1 cellular context compared by ENCODE assay signal in the genomic region with DNA sequence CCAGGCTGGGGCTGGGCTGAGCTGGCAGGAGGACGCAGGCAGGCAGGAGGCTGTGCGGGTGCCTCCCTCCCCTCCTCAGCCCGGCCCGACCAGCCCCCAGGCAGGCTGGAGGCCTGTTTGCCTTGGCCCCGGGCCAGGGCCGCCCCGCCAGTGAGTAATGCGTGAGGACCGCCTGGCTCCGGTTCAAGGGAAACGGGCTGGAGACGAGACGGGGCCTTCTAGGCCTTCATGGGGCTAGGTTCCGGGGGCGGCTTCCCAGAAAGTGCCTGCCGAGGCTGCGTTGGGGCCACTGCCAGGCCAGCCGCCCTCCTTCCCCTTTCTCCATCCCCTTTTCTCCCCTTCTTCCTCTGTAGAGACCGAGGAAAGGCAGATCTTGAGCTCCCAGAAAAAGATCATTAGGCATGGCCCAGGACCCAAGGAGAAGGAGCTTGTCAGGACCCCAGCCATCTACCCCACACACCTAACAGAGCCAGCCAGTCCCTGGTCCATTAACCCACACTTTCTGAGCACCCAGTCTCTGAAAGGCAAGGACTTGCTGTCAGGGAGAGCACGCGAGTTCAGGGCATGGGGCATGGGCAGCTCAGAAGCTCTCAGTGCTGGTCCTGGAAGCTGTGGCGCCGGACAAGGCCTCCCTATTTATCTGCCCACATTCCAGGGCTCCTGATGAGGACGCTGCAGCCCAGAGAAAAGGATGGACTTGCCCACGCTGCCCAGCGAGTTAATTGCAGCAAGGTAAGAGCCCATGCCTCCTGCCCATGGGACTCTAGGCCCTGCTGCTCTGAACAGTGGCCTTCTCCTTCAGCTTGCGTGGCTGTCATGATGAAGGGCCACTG.
TF ChIP-seq lines count a peak whose summit lies in the region.

No MANE protein-coding gene starts in this region.

TF ChIP-seq in HepG2, 621 proteins besides CTCF, POLR2A, EP300 and RAD21 (continued from another document and continues in another):
- TF ChIP-seq, protein P1, sequence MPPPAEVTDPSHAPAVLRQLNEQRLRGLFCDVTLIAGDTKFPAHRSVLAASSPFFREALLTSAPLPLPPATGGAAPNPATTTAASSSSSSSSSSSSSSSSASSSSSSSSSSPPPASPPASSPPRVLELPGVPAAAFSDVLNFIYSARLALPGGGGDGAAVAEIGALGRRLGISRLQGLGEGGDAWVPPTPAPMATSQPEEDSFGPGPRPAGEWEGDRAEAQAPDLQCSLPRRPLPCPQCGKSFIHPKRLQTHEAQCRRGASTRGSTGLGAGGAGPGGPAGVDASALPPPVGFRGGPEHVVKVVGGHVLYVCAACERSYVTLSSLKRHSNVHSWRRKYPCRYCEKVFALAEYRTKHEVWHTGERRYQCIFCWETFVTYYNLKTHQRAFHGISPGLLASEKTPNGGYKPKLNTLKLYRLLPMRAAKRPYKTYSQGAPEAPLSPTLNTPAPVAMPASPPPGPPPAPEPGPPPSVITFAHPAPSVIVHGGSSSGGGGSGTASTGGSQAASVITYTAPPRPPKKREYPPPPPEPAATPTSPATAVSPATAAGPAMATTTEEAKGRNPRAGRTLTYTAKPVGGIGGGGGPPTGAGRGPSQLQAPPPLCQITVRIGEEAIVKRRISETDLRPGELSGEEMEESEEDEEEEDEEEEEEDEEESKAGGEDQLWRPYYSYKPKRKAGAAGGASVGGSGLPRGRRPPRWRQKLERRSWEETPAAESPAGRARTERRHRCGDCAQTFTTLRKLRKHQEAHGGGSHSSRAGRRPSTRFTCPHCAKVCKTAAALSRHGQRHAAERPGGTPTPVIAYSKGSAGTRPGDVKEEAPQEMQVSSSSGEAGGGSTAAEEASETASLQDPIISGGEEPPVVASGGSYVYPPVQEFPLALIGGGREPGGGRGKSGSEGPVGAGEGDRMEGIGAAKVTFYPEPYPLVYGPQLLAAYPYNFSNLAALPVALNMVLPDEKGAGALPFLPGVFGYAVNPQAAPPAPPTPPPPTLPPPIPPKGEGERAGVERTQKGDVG (CRISPR knock-in tag; IDR thresholded peaks at IDR 0.05; ENCODE audit: borderline replicate concordance) = peak; percentile 72; the same call in 1 of the 2 replicates
- TF ChIP-seq KLF15 (CRISPR knock-in tag; IDR thresholded peaks at IDR 0.05; ENCODE audit: borderline replicate concordance) = peak; percentile 76; the same call in 1 of the 2 replicates
- TF ChIP-seq GZF1 (CRISPR knock-in tag; IDR thresholded peaks at IDR 0.05) = 0 out of 2 replicates have a peak, but pooled peaks have one; percentile 28
- TF ChIP-seq NFKB2 (CRISPR knock-in tag; IDR thresholded peaks at IDR 0.05; ENCODE audit: borderline replicate concordance) = peak; percentile 62; the same call in 1 of the 2 replicates
- TF ChIP-seq CEBPG (CRISPR knock-in tag; IDR thresholded peaks at IDR 0.05) = no peak
- TF ChIP-seq TARDBP (CRISPR knock-in tag; IDR thresholded peaks at IDR 0.05) = peak; percentile 84
- no peak for TF ChIP-seq ZNF558 (CRISPR knock-in tag; IDR thresholded peaks at IDR 0.05; ENCODE audit: borderline replicate concordance)
- TF ChIP-seq NFYB (CRISPR knock-in tag; IDR thresholded peaks at IDR 0.05) = no peak
- TF ChIP-seq, protein P2, sequence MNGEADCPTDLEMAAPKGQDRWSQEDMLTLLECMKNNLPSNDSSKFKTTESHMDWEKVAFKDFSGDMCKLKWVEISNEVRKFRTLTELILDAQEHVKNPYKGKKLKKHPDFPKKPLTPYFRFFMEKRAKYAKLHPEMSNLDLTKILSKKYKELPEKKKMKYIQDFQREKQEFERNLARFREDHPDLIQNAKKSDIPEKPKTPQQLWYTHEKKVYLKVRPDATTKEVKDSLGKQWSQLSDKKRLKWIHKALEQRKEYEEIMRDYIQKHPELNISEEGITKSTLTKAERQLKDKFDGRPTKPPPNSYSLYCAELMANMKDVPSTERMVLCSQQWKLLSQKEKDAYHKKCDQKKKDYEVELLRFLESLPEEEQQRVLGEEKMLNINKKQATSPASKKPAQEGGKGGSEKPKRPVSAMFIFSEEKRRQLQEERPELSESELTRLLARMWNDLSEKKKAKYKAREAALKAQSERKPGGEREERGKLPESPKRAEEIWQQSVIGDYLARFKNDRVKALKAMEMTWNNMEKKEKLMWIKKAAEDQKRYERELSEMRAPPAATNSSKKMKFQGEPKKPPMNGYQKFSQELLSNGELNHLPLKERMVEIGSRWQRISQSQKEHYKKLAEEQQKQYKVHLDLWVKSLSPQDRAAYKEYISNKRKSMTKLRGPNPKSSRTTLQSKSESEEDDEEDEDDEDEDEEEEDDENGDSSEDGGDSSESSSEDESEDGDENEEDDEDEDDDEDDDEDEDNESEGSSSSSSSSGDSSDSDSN (CRISPR knock-in tag; IDR thresholded peaks at IDR 0.05) = peak; percentile 93
- TF ChIP-seq, protein P3, sequence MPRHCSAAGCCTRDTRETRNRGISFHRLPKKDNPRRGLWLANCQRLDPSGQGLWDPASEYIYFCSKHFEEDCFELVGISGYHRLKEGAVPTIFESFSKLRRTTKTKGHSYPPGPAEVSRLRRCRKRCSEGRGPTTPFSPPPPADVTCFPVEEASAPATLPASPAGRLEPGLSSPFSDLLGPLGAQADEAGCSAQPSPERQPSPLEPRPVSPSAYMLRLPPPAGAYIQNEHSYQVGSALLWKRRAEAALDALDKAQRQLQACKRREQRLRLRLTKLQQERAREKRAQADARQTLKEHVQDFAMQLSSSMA (CRISPR knock-in tag; IDR thresholded peaks at IDR 0.05) = no peak
- peak; percentile 78; the same call in 1 of the 2 replicates for TF ChIP-seq ZKSCAN8 (CRISPR knock-in tag; IDR thresholded peaks at IDR 0.05; ENCODE audit: borderline replicate concordance)
- peak; percentile 94 for TF ChIP-seq NFIC (IDR thresholded peaks at IDR 0.05; ENCODE audit: low read length)
- peak; percentile 76; the same call in 1 of the 2 replicates for TF ChIP-seq ARID2 (CRISPR knock-in tag; IDR thresholded peaks at IDR 0.05; ENCODE audit: borderline replicate concordance)
- peak; percentile 48; the same call in 1 of the 2 replicates for TF ChIP-seq REPIN1 (CRISPR knock-in tag; IDR thresholded peaks at IDR 0.05; ENCODE audit: borderline replicate concordance, low read depth)
- no peak for TF ChIP-seq NFRKB (IDR thresholded peaks at IDR 0.05)
- peak; percentile 98 for TF ChIP-seq FOXA3 (CRISPR knock-in tag; IDR thresholded peaks at IDR 0.05)
- peak; percentile 75; the same call in 1 of the 2 replicates for TF ChIP-seq LCORL (IDR thresholded peaks at IDR 0.05)
- peak; percentile 98 for TF ChIP-seq LCORL (CRISPR knock-in tag; IDR thresholded peaks at IDR 0.05)
- peak; percentile 52; the same call in 1 of the 2 replicates for TF ChIP-seq RFXAP (CRISPR knock-in tag; IDR thresholded peaks at IDR 0.05; ENCODE audit: borderline replicate concordance)
- no peak for TF ChIP-seq ZFP36 (IDR thresholded peaks at IDR 0.05; ENCODE audit: borderline replicate concordance, low read depth, low read length, partially characterized antibody)
- peak; percentile 75; the same call in 1 of the 2 replicates for TF ChIP-seq YEATS2 (CRISPR knock-in tag; IDR thresholded peaks at IDR 0.05; ENCODE audit: borderline replicate concordance)
- no peak for TF ChIP-seq FOXK2 (IDR thresholded peaks at IDR 0.05)
- peak; percentile 88 for TF ChIP-seq ZMYM3 (CRISPR knock-in tag; IDR thresholded peaks at IDR 0.05)
- TF ChIP-seq ZFY (CRISPR knock-in tag; IDR thresholded peaks at IDR 0.05) = peak; percentile 94
- TF ChIP-seq, protein P4, sequence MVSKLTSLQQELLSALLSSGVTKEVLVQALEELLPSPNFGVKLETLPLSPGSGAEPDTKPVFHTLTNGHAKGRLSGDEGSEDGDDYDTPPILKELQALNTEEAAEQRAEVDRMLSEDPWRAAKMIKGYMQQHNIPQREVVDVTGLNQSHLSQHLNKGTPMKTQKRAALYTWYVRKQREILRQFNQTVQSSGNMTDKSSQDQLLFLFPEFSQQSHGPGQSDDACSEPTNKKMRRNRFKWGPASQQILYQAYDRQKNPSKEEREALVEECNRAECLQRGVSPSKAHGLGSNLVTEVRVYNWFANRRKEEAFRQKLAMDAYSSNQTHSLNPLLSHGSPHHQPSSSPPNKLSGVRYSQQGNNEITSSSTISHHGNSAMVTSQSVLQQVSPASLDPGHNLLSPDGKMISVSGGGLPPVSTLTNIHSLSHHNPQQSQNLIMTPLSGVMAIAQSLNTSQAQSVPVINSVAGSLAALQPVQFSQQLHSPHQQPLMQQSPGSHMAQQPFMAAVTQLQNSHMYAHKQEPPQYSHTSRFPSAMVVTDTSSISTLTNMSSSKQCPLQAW (CRISPR knock-in tag; IDR thresholded peaks at IDR 0.05) = peak; percentile 95
- no peak; the same call in 1 of the 2 replicates for TF ChIP-seq FOXC1 (CRISPR knock-in tag; IDR thresholded peaks at IDR 0.05; ENCODE audit: borderline replicate concordance)
- peak; percentile 55; the same call in 1 of the 2 replicates for TF ChIP-seq YEATS4 (CRISPR knock-in tag; IDR thresholded peaks at IDR 0.05; ENCODE audit: borderline replicate concordance)
- no peak for TF ChIP-seq ISX (CRISPR knock-in tag; conservative IDR thresholded peaks at IDR 0.05)
- TF ChIP-seq ZNF431 (CRISPR knock-in tag; IDR thresholded peaks at IDR 0.05; ENCODE audit: borderline replicate concordance, low read depth) = 0 out of 2 replicates have a peak, but pooled peaks have one; percentile 18
- TF ChIP-seq, protein P5, sequence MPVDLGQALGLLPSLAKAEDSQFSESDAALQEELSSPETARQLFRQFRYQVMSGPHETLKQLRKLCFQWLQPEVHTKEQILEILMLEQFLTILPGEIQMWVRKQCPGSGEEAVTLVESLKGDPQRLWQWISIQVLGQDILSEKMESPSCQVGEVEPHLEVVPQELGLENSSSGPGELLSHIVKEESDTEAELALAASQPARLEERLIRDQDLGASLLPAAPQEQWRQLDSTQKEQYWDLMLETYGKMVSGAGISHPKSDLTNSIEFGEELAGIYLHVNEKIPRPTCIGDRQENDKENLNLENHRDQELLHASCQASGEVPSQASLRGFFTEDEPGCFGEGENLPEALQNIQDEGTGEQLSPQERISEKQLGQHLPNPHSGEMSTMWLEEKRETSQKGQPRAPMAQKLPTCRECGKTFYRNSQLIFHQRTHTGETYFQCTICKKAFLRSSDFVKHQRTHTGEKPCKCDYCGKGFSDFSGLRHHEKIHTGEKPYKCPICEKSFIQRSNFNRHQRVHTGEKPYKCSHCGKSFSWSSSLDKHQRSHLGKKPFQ (CRISPR knock-in tag; IDR thresholded peaks at IDR 0.05; ENCODE audit: insufficient replicate concordance) = no peak
- TF ChIP-seq ZNF841 (CRISPR knock-in tag; IDR thresholded peaks at IDR 0.05; ENCODE audit: borderline replicate concordance) = no peak
- TF ChIP-seq, protein P6, sequence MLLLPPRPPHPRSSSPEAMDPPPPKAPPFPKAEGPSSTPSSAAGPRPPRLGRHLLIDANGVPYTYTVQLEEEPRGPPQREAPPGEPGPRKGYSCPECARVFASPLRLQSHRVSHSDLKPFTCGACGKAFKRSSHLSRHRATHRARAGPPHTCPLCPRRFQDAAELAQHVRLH (CRISPR knock-in tag; IDR thresholded peaks at IDR 0.05; ENCODE audit: borderline replicate concordance, low read depth) = peak; percentile 79; the same call in 1 of the 2 replicates
- TF ChIP-seq, protein P7, sequence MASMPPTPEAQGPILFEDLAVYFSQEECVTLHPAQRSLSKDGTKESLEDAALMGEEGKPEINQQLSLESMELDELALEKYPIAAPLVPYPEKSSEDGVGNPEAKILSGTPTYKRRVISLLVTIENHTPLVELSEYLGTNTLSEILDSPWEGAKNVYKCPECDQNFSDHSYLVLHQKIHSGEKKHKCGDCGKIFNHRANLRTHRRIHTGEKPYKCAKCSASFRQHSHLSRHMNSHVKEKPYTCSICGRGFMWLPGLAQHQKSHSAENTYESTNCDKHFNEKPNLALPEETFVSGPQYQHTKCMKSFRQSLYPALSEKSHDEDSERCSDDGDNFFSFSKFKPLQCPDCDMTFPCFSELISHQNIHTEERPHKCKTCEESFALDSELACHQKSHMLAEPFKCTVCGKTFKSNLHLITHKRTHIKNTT (CRISPR knock-in tag; IDR thresholded peaks at IDR 0.05) = no peak
- TF ChIP-seq ZFP41 (CRISPR knock-in tag; IDR thresholded peaks at IDR 0.05; ENCODE audit: borderline replicate concordance) = peak; percentile 79; the same call in 1 of the 2 replicates
- TF ChIP-seq, protein P8, sequence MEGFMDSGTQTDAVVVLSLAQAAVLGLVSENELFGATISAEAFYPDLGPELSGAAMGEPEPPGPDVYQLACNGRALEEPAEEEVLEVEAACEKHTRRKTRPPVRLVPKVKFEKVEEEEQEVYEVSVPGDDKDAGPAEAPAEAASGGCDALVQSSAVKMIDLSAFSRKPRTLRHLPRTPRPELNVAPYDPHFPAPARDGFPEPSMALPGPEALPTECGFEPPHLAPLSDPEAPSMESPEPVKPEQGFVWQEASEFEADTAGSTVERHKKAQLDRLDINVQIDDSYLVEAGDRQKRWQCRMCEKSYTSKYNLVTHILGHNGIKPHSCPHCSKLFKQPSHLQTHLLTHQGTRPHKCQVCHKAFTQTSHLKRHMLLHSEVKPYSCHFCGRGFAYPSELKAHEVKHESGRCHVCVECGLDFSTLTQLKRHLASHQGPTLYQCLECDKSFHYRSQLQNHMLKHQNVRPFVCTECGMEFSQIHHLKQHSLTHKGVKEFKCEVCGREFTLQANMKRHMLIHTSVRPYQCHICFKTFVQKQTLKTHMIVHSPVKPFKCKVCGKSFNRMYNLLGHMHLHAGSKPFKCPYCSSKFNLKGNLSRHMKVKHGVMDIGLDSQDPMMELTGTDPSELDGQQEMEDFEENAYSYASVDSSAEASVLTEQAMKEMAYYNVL (CRISPR knock-in tag; IDR thresholded peaks at IDR 0.05; ENCODE audit: borderline replicate concordance) = peak; percentile 88
- peak; percentile 56; the same call in 1 of the 2 replicates for TF ChIP-seq ZNF225 (CRISPR knock-in tag; IDR thresholded peaks at IDR 0.05)
- TF ChIP-seq, protein P9, sequence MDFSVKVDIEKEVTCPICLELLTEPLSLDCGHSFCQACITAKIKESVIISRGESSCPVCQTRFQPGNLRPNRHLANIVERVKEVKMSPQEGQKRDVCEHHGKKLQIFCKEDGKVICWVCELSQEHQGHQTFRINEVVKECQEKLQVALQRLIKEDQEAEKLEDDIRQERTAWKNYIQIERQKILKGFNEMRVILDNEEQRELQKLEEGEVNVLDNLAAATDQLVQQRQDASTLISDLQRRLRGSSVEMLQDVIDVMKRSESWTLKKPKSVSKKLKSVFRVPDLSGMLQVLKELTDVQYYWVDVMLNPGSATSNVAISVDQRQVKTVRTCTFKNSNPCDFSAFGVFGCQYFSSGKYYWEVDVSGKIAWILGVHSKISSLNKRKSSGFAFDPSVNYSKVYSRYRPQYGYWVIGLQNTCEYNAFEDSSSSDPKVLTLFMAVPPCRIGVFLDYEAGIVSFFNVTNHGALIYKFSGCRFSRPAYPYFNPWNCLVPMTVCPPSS (IDR thresholded peaks at IDR 0.05) = no peak
- peak; percentile 72; the same call in 1 of the 2 replicates for TF ChIP-seq ZNF12 (CRISPR knock-in tag; IDR thresholded peaks at IDR 0.05)
- TF ChIP-seq, protein P10, sequence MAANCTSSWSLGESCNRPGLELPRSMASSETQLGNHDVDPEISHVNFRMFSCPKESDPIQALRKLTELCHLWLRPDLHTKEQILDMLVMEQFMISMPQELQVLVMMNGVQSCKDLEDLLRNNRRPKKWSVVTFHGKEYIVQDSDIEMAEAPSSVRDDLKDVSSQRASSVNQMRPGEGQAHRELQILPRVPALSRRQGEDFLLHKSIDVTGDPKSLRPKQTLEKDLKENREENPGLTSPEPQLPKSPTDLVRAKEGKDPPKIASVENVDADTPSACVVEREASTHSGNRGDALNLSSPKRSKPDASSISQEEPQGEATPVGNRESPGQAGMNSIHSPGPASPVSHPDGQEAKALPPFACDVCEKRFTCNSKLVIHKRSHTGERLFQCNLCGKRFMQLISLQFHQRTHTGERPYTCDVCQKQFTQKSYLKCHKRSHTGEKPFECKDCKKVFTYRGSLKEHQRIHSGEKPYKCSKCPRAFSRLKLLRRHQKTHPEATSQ (CRISPR knock-in tag; IDR thresholded peaks at IDR 0.05; ENCODE audit: borderline replicate concordance) = no peak
- TF ChIP-seq SMAD9 (CRISPR knock-in tag; IDR thresholded peaks at IDR 0.05) = no peak
- TF ChIP-seq ZNF780A (CRISPR knock-in tag; IDR thresholded peaks at IDR 0.05) = peak; percentile 42; the same call in 1 of the 2 replicates
- TF ChIP-seq BRD4 (CRISPR knock-in tag; IDR thresholded peaks at IDR 0.05) = no peak
- TF ChIP-seq AHR (CRISPR knock-in tag; IDR thresholded peaks at IDR 0.05) = peak; percentile 80; the same call in 1 of the 2 replicates
- no peak for TF ChIP-seq RBM22 (optimal IDR thresholded peaks at IDR 0.05; ENCODE audit: low read length)
